In the genomic region with DNA sequence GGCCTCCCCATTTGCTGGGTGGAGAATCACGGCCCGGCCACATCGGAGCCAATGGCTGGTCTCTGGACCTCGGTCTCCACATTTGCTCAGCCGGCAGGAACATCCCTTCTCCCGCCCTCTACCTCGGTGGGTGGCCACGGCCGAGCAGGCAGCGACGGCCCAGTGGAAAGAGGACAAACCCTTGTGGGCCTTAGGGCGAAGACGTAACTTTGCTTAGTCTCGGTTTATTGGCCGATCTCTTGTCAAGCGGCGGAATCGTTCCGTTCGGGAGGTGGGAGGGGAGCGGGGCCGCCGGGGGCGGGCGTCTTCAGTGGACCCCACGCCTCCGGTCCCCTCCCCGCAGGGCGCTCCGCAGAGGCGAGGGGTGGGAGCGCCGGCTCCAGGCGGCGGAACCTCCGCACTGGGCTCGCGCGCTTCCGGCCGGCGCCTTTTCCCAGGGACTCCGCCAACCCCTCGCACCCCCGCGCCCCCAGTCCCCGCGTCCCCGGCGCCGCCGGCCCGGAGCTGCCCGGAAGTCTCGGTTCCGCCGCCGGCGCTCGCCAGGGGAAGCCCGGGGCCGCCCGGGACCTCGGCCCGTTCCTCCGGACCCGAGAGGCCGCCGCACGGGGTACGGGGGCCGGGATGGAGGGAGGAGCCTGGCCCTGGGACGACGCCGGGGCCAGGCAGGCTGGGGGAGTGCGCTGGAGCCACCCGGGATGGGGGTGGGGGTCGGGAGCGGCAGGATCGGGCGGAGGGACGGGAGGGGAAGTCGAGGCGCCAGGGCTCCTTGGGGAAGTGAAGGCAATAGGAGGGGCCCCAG, we compare ENCODE assay signal across 1 cellular context.
TF ChIP-seq lines count a peak whose summit lies in the region.

A gene with protein sequence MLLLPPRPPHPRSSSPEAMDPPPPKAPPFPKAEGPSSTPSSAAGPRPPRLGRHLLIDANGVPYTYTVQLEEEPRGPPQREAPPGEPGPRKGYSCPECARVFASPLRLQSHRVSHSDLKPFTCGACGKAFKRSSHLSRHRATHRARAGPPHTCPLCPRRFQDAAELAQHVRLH (plus strand): TSS at position 426 of the 799 bp plus-strand sequence. CDS start 1,507 bp downstream, outside the sequence.

TF ChIP-seq in HepG2, 621 proteins besides CTCF, POLR2A, EP300 and RAD21 (continued from another document and continues in another):
- TF ChIP-seq NPAS2 (CRISPR knock-in tag; IDR thresholded peaks at IDR 0.05; ENCODE audit: borderline replicate concordance) (no peak), KLF13 (CRISPR knock-in tag; IDR thresholded peaks at IDR 0.05) (no peak), NCOA5 (CRISPR knock-in tag; IDR thresholded peaks at IDR 0.05) (0 out of 2 replicates have a peak, but pooled peaks have one; percentile 16), FOXJ3 (CRISPR knock-in tag; IDR thresholded peaks at IDR 0.05; ENCODE audit: borderline replicate concordance) (no peak), HDAC6 (IDR thresholded peaks at IDR 0.05; ENCODE audit: low read depth, low read length) (no peak), ZNF629 (CRISPR knock-in tag; conservative IDR thresholded peaks at IDR 0.05) (no peak), ARNT2 (CRISPR knock-in tag; IDR thresholded peaks at IDR 0.05; ENCODE audit: low read depth) (0 out of 2 replicates have a peak, but pooled peaks have one; percentile 23), RXRB (CRISPR knock-in tag; IDR thresholded peaks at IDR 0.05; ENCODE audit: borderline replicate concordance) (no peak), ZBTB1 (CRISPR knock-in tag; IDR thresholded peaks at IDR 0.05; ENCODE audit: borderline replicate concordance) (no peak), SUZ12 (IDR thresholded peaks at IDR 0.05; ENCODE audit: low read depth, low read length) (no peak), ZNF563 (CRISPR knock-in tag; IDR thresholded peaks at IDR 0.05) (peak; percentile 66; the same call in 1 of the 2 replicates), FOXP1 (IDR thresholded peaks at IDR 0.05) (no peak), FOXP1 (CRISPR knock-in tag; IDR thresholded peaks at IDR 0.05) (no peak), TEAD3 (CRISPR knock-in tag; optimal IDR thresholded peaks at IDR 0.05; ENCODE audit: borderline replicate concordance) (no peak), IRX3 (CRISPR knock-in tag; IDR thresholded peaks at IDR 0.05; ENCODE audit: borderline replicate concordance, low read depth) (no peak)
- TF ChIP-seq, protein P1, sequence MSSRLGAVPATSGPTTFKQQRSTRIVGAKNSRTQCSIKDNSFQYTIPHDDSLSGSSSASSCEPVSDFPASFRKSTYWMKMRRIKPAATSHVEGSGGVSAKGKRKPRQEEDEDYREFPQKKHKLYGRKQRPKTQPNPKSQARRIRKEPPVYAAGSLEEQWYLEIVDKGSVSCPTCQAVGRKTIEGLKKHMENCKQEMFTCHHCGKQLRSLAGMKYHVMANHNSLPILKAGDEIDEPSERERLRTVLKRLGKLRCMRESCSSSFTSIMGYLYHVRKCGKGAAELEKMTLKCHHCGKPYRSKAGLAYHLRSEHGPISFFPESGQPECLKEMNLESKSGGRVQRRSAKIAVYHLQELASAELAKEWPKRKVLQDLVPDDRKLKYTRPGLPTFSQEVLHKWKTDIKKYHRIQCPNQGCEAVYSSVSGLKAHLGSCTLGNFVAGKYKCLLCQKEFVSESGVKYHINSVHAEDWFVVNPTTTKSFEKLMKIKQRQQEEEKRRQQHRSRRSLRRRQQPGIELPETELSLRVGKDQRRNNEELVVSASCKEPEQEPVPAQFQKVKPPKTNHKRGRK (CRISPR knock-in tag; IDR thresholded peaks at IDR 0.05): no peak
- TF ChIP-seq, protein P2, sequence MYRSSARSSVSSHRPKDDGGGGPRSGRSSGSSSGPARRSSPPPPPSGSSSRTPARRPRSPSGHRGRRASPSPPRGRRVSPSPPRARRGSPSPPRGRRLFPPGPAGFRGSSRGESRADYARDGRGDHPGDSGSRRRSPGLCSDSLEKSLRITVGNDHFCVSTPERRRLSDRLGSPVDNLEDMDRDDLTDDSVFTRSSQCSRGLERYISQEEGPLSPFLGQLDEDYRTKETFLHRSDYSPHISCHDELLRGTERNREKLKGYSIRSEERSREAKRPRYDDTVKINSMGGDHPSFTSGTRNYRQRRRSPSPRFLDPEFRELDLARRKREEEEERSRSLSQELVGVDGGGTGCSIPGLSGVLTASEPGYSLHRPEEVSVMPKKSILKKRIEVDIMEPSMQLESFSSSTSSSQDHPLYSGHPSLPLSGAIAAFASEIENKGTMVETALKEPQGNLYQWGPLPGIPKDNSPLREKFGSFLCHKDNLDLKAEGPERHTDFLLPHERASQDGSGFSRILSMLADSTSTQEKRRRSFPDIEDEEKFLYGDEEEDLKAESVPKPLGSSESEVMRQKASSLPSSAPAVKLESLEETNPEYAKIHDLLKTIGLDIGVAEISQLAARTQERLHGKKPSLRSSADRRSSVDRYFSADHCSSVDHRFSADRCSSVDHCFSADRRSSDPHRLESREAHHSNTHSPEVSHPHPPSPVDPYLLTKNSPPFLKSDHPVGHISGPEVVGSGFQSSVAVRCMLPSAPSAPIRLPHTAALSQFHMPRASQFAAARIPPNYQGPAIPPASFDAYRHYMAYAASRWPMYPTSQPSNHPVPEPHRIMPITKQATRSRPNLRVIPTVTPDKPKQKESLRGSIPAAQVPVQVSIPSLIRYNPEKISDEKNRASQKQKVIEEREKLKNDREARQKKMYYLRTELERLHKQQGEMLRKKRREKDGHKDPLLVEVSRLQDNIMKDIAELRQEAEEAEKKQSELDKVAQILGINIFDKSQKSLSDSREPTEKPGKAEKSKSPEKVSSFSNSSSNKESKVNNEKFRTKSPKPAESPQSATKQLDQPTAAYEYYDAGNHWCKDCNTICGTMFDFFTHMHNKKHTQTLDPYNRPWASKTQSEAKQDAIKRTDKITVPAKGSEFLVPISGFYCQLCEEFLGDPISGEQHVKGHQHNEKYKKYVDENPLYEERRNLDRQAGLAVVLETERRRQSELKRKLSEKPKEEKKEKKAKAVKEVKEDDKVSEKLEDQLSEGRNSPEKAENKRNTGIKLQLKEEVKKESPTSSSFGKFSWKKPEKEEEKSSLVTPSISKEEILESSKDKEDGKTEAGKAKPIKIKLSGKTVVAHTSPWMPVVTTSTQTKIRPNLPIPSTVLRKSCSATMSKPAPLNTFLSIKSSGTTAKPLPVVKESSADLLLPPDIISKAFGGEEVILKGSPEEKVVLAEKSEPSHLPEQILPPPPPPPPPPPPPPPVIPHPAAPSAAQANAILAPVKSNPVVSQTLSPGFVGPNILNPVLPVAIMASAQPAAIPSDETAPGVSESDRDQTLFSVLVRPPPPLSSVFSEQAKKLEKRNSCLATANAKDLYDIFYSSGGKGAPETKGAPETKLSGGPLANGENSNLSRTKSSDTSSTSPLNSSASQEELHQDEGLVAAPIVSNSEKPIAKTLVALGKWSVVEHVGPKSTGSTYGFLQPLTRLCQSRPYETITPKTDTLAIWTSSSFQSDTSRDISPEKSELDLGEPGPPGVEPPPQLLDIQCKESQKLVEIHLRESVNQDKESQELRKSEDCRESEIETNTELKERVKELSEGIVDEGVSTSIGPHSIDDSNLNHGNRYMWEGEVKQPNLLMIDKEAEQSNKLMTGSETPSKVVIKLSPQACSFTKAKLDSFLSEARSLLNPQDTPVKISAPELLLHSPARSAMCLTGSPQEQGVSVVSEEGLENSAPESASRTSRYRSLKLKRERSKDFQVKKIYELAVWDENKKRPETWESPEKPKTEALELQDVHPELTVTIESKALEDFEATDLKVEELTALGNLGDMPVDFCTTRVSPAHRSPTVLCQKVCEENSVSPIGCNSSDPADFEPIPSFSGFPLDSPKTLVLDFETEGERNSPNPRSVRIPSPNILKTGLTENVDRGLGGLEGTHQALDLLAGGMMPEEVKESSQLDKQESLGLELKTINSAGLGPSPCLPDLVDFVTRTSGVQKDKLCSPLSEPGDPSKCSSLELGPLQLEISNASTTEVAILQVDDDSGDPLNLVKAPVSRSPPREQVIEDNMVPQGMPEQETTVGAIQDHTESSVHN (CRISPR knock-in tag; IDR thresholded peaks at IDR 0.05): peak; percentile 51; the same call in 1 of the 2 replicates
- TF ChIP-seq, protein P3, sequence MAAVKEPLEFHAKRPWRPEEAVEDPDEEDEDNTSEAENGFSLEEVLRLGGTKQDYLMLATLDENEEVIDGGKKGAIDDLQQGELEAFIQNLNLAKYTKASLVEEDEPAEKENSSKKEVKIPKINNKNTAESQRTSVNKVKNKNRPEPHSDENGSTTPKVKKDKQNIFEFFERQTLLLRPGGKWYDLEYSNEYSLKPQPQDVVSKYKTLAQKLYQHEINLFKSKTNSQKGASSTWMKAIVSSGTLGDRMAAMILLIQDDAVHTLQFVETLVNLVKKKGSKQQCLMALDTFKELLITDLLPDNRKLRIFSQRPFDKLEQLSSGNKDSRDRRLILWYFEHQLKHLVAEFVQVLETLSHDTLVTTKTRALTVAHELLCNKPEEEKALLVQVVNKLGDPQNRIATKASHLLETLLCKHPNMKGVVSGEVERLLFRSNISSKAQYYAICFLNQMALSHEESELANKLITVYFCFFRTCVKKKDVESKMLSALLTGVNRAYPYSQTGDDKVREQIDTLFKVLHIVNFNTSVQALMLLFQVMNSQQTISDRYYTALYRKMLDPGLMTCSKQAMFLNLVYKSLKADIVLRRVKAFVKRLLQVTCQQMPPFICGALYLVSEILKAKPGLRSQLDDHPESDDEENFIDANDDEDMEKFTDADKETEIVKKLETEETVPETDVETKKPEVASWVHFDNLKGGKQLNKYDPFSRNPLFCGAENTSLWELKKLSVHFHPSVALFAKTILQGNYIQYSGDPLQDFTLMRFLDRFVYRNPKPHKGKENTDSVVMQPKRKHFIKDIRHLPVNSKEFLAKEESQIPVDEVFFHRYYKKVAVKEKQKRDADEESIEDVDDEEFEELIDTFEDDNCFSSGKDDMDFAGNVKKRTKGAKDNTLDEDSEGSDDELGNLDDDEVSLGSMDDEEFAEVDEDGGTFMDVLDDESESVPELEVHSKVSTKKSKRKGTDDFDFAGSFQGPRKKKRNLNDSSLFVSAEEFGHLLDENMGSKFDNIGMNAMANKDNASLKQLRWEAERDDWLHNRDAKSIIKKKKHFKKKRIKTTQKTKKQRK (IDR thresholded peaks at IDR 0.05; ENCODE audit: low read length): no peak
- TF ChIP-seq, protein P4, sequence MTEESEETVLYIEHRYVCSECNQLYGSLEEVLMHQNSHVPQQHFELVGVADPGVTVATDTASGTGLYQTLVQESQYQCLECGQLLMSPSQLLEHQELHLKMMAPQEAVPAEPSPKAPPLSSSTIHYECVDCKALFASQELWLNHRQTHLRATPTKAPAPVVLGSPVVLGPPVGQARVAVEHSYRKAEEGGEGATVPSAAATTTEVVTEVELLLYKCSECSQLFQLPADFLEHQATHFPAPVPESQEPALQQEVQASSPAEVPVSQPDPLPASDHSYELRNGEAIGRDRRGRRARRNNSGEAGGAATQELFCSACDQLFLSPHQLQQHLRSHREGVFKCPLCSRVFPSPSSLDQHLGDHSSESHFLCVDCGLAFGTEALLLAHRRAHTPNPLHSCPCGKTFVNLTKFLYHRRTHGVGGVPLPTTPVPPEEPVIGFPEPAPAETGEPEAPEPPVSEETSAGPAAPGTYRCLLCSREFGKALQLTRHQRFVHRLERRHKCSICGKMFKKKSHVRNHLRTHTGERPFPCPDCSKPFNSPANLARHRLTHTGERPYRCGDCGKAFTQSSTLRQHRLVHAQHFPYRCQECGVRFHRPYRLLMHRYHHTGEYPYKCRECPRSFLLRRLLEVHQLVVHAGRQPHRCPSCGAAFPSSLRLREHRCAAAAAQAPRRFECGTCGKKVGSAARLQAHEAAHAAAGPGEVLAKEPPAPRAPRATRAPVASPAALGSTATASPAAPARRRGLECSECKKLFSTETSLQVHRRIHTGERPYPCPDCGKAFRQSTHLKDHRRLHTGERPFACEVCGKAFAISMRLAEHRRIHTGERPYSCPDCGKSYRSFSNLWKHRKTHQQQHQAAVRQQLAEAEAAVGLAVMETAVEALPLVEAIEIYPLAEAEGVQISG (CRISPR knock-in tag; IDR thresholded peaks at IDR 0.05): peak; percentile 83
- TF ChIP-seq, protein P5, sequence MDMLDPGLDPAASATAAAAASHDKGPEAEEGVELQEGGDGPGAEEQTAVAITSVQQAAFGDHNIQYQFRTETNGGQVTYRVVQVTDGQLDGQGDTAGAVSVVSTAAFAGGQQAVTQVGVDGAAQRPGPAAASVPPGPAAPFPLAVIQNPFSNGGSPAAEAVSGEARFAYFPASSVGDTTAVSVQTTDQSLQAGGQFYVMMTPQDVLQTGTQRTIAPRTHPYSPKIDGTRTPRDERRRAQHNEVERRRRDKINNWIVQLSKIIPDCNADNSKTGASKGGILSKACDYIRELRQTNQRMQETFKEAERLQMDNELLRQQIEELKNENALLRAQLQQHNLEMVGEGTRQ (IDR thresholded peaks at IDR 0.05; ENCODE audit: low read depth, low read length): no peak
- TF ChIP-seq, protein P5 (CRISPR knock-in tag; IDR thresholded peaks at IDR 0.05; ENCODE audit: borderline replicate concordance): no peak
- TF ChIP-seq, protein P6, sequence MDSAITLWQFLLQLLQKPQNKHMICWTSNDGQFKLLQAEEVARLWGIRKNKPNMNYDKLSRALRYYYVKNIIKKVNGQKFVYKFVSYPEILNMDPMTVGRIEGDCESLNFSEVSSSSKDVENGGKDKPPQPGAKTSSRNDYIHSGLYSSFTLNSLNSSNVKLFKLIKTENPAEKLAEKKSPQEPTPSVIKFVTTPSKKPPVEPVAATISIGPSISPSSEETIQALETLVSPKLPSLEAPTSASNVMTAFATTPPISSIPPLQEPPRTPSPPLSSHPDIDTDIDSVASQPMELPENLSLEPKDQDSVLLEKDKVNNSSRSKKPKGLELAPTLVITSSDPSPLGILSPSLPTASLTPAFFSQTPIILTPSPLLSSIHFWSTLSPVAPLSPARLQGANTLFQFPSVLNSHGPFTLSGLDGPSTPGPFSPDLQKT (CRISPR knock-in tag; IDR thresholded peaks at IDR 0.05; ENCODE audit: borderline replicate concordance): no peak
- TF ChIP-seq, protein P7, sequence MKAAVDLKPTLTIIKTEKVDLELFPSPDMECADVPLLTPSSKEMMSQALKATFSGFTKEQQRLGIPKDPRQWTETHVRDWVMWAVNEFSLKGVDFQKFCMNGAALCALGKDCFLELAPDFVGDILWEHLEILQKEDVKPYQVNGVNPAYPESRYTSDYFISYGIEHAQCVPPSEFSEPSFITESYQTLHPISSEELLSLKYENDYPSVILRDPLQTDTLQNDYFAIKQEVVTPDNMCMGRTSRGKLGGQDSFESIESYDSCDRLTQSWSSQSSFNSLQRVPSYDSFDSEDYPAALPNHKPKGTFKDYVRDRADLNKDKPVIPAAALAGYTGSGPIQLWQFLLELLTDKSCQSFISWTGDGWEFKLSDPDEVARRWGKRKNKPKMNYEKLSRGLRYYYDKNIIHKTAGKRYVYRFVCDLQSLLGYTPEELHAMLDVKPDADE (CRISPR knock-in tag; IDR thresholded peaks at IDR 0.05): no peak
- TF ChIP-seq, protein P8, sequence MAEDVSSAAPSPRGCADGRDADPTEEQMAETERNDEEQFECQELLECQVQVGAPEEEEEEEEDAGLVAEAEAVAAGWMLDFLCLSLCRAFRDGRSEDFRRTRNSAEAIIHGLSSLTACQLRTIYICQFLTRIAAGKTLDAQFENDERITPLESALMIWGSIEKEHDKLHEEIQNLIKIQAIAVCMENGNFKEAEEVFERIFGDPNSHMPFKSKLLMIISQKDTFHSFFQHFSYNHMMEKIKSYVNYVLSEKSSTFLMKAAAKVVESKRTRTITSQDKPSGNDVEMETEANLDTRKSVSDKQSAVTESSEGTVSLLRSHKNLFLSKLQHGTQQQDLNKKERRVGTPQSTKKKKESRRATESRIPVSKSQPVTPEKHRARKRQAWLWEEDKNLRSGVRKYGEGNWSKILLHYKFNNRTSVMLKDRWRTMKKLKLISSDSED (CRISPR knock-in tag; IDR thresholded peaks at IDR 0.05): no peak
